8 cellular contexts compared by ENCODE assay signal in the genomic region with DNA sequence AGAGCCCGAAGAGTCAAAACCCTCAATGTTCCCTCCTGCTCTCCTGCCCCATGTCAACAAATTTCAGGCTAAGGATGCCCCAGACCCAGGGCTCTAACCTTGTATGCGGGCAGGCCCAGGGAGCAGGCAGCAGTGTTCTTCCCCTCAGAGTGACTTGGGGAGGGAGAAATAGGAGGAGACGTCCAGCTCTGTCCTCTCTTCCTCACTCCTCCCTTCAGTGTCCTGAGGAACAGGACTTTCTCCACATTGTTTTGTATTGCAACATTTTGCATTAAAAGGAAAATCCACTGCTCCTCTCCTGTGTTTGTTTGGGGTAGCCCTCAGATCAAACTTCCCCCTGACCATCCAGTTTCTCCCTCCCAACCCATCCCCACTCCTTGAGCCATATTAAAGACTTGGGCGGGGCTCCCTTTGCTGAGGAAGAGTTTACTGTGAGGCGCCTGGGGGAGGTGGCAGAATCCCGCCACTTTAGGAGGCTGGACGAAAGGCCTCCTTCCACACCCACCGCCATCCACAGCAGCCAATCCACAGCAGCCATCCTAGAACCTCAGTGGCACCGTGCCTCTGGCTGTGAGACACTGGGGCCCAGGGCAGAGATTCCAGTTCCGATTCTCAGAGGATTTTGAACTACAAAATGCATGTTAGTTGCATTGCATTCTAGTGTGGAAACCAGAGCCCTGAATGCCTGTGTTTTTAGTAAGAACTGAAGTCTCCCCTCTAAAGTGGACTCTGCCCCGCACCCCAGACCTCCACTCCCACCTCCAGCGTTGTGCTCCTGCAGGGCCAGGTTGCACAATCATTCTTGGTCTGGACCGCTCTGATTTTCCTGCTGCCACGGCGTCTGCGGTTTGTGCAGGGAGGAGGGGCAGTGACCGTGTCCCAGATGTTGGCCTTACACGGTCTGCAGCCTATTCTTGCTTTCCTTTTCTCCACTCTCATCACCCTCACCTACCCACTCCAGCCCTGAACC. TPM values are rescaled to one million over a fixed set of nuclear protein-coding genes. Genes with fewer than 3 reads are reported as not detected.
A peak's percentile ranks its signal among the peaks of the same experiment; 100 is the strongest.
DNase-seq lines count a peak whose midpoint lies in the region; ATAC-seq and TF ChIP-seq lines count a peak whose summit lies in the region.

No MANE protein-coding gene starts in this region.

- ATAC-seq in HG02970 (IDR thresholded peaks at IDR 0.05; ENCODE audit: low FRiP score, unreplicated experiment) (no peak), GM18867 (IDR thresholded peaks at IDR 0.05; ENCODE audit: unreplicated experiment) (no peak)

- H3K4me3 Mint-ChIP-seq in endothelial cell (ENCODE audit: unreplicated experiment): peak overlapping the region; percentile 83
- no peak overlapping the region for H3K4me3 Mint-ChIP-seq in activated T-helper 1 cell treated with anti-CD3 and anti-CD28 coated beads, Interleukin-12 subunit alpha, Interleukin-12 subunit beta, Interleukin-2, Interleukin-4 antibody, amounts not matched to agents 30 ng/mL and 10 ng/mL and 1 ng/mL, durations not matched to agents 14 hours and 24 hours and 36 hours

- intact Hi-C loops in activated T-helper 1 cell treated with anti-CD3 and anti-CD28 coated beads, Interleukin-12 subunit alpha, Interleukin-12 subunit beta, Interleukin-2, Interleukin-4 antibody, amounts not matched to agents 30 ng/mL and 10 ng/mL and 1 ng/mL, durations not matched to agents 14 hours and 24 hours and 36 hours (cut with micrococcal nuclease): no loop called here

- peaks cover 79% of the 10 kb centered on the region for H3K4me1 Mint-ChIP-seq in endothelial cell (ENCODE audit: unreplicated experiment)
- peaks cover 17% of the 10 kb centered on the region for H3K4me1 Mint-ChIP-seq in activated T-helper 1 cell treated with anti-CD3 and anti-CD28 coated beads, Interleukin-12 subunit alpha, Interleukin-12 subunit beta, Interleukin-2, Interleukin-4 antibody, amounts not matched to agents 30 ng/mL and 10 ng/mL and 1 ng/mL, durations not matched to agents 14 hours and 24 hours and 36 hours (ENCODE audit: low read depth)

- DNase-seq in AG08395 (ENCODE audit: low spot score): peak; percentile 83
- peak; percentile 17 to 36 for DNase-seq in NOMO-1 (lab: John Stamatoyannopoulos, UW; ENCODE audit: unreplicated experiment in 2 of 2)
- DNase-seq in endothelial cell (ENCODE audit: low spot score): no peak
- peak; percentile 81 for DNase-seq in myocyte (ENCODE audit: low read depth)
- DNase-seq in activated T-helper 1 cell treated with anti-CD3 and anti-CD28 coated beads, Interleukin-12 subunit alpha, Interleukin-12 subunit beta, Interleukin-2, Interleukin-4 antibody, amounts not matched to agents 30 ng/mL and 10 ng/mL and 1 ng/mL, durations not matched to agents 14 hours and 24 hours and 36 hours (ENCODE audit: low spot score): no peak
- DNase-seq in iPS-NIHi7 (ENCODE audit: extremely low spot score): no peak

- peaks cover 35% of the 10 kb centered on the region for H3K36me3 Mint-ChIP-seq in endothelial cell (ENCODE audit: low read depth, unreplicated experiment)
- peaks cover 1% of the 10 kb centered on the region for H3K36me3 Mint-ChIP-seq in activated T-helper 1 cell treated with anti-CD3 and anti-CD28 coated beads, Interleukin-12 subunit alpha, Interleukin-12 subunit beta, Interleukin-2, Interleukin-4 antibody, amounts not matched to agents 30 ng/mL and 10 ng/mL and 1 ng/mL, durations not matched to agents 14 hours and 24 hours and 36 hours (ENCODE audit: low read depth)

- H3K9me3 Mint-ChIP-seq in endothelial cell (ENCODE audit: unreplicated experiment): peaks cover 4% of the 10 kb centered on the region
- no peaks in the 10 kb centered on the region for H3K9me3 Mint-ChIP-seq in activated T-helper 1 cell treated with anti-CD3 and anti-CD28 coated beads, Interleukin-12 subunit alpha, Interleukin-12 subunit beta, Interleukin-2, Interleukin-4 antibody, amounts not matched to agents 30 ng/mL and 10 ng/mL and 1 ng/mL, durations not matched to agents 14 hours and 24 hours and 36 hours

- no peak for TF ChIP-seq CTCF in endothelial cell (IDR thresholded peaks at IDR 0.05; ENCODE audit: unreplicated experiment)

- no peak overlapping the region for H3K27ac Mint-ChIP-seq in endothelial cell (ENCODE audit: unreplicated experiment)
- no peak overlapping the region for H3K27ac Mint-ChIP-seq in activated T-helper 1 cell treated with anti-CD3 and anti-CD28 coated beads, Interleukin-12 subunit alpha, Interleukin-12 subunit beta, Interleukin-2, Interleukin-4 antibody, amounts not matched to agents 30 ng/mL and 10 ng/mL and 1 ng/mL, durations not matched to agents 14 hours and 24 hours and 36 hours

- peaks cover 12% of the 10 kb centered on the region for H3K27me3 Mint-ChIP-seq in endothelial cell (ENCODE audit: unreplicated experiment)
- H3K27me3 Mint-ChIP-seq in activated T-helper 1 cell treated with anti-CD3 and anti-CD28 coated beads, Interleukin-12 subunit alpha, Interleukin-12 subunit beta, Interleukin-2, Interleukin-4 antibody, amounts not matched to agents 30 ng/mL and 10 ng/mL and 1 ng/mL, durations not matched to agents 14 hours and 24 hours and 36 hours (ENCODE audit: insufficient read depth): no peaks in the 10 kb centered on the region

RNA-seq across cellular contexts. Expression of a gene that starts 3.0 kb away (rescaled TPM):
- 130 TPM for total RNA-seq in endothelial cell (ENCODE audit: unreplicated experiment)
- 239 and 310 TPM in 2 replicates for total RNA-seq in myocyte
- polyA plus RNA-seq in myocyte (2012): 96.7 TPM
- total RNA-seq in activated T-helper 1 cell treated with anti-CD3 and anti-CD28 coated beads, Interleukin-12 subunit alpha, Interleukin-12 subunit beta, Interleukin-2, Interleukin-4 antibody, amounts not matched to agents 30 ng/mL and 10 ng/mL and 1 ng/mL, durations not matched to agents 14 hours and 24 hours and 36 hours: 0.10 TPM in 2 replicates

RNA-seq across cellular contexts. Expression of a gene that starts 53.1 kb away (rescaled TPM):
- total RNA-seq in endothelial cell (ENCODE audit: unreplicated experiment): 56.6 TPM
- total RNA-seq in myocyte: 45.0 and 71.9 TPM in 2 replicates
- 25.5 TPM for polyA plus RNA-seq in myocyte (2012)
- 100 and 101 TPM in 2 replicates for total RNA-seq in activated T-helper 1 cell treated with anti-CD3 and anti-CD28 coated beads, Interleukin-12 subunit alpha, Interleukin-12 subunit beta, Interleukin-2, Interleukin-4 antibody, amounts not matched to agents 30 ng/mL and 10 ng/mL and 1 ng/mL, durations not matched to agents 14 hours and 24 hours and 36 hours

Comparison
In these comparisons a context has a peak if more than half of its experiments do, and no peak if none do; other contexts are left out.
1. DNase-seq: peak in AG08395 (single experiment), NOMO-1 (2 of 2) and myocyte (single experiment); none in endothelial cell (single experiment), activated T-helper 1 cell treated with anti-CD3 and anti-CD28 coated beads, Interleukin-12 subunit alpha, Interleukin-12 subunit beta, Interleukin-2, Interleukin-4 antibody, amounts not matched to agents 30 ng/mL and 10 ng/mL and 1 ng/mL, durations not matched to agents 14 hours and 24 hours and 36 hours (single experiment) and iPS-NIHi7 (single experiment).
2. RNA of a gene that starts 3.0 kb away (total RNA-seq): 239 to 310 TPM in myocyte and 130 TPM in endothelial cell (single experiment); 0.10 TPM in activated T-helper 1 cell treated with anti-CD3 and anti-CD28 coated beads, Interleukin-12 subunit alpha, Interleukin-12 subunit beta, Interleukin-2, Interleukin-4 antibody, amounts not matched to agents 30 ng/mL and 10 ng/mL and 1 ng/mL, durations not matched to agents 14 hours and 24 hours and 36 hours; every median in the first group is over 100 times any median in the second.